ENCODE assay signal across 35 cellular contexts in genomic region chr20:47165376-47165865, GRCh38.
"Had no signal": no experiment of that assay in that cellular context is flagged by ENCODE, and none has a peak within 500 bp of the region (broad histone marks: within the 10 kb centered on the region; RNA-seq: fewer than 3 reads in every experiment).

No MANE protein-coding gene starts in this region.

- H3K4me1 Mint-ChIP-seq: activated B cell treated with CpG ODN at 0.5 μM for 24 hours; activated CD4-positive, alpha-beta T cell treated with anti-CD3 and anti-CD28 coated beads, Interleukin-2, amount 10 ng/mL, durations not matched to agents 24 days and 14 days; activated naive CD8-positive, alpha-beta T cell treated with anti-CD3 and anti-CD28 coated beads for 36 hours; activated T-helper 17 cell treated with anti-CD3 and anti-CD28 coated beads, Interleukin-2, amount 50 U/mL, for 72 hours had no signal

- FAIRE-seq: astrocyte, TTC549 had no signal

- H3K36me3 Mint-ChIP-seq: activated CD4-positive, alpha-beta memory T cell treated with anti-CD3 and anti-CD28 coated beads for 36 hours; activated naive CD4-positive, alpha-beta T cell treated with anti-CD3 and anti-CD28 coated beads, Interleukin-2, amount 50 U/mL, for 72 hours; activated naive CD8-positive, alpha-beta T cell treated with anti-CD3 and anti-CD28 coated beads for 36 hours had no signal

- H3K27ac ChIP-seq: adrenal gland, body of pancreas, brain microvascular endothelial cell, breast epithelium, VCaP had no signal

- H3K27me3 ChIP-seq: body of pancreas, breast epithelium had no signal

- H3K9me3 Mint-ChIP-seq: activated B cell treated with CpG ODN at 0.5 μM for 24 hours; activated CD4-positive, alpha-beta memory T cell treated with anti-CD3 and anti-CD28 coated beads for 36 hours; activated CD4-positive, alpha-beta T cell treated with anti-CD3 and anti-CD28 coated beads, Interleukin-2, amount 10 ng/mL, durations not matched to agents 24 days and 14 days; activated CD8-positive, alpha-beta T cell treated with anti-CD3 and anti-CD28 coated beads for 36 hours; activated naive CD4-positive, alpha-beta T cell treated with anti-CD3 and anti-CD28 coated beads for 36 hours; activated naive CD4-positive, alpha-beta T cell treated with anti-CD3 and anti-CD28 coated beads, Interleukin-2, amount 50 U/mL, for 72 hours; activated T-cell treated with anti-CD3 and anti-CD28 coated beads, Interleukin-2, amount 50 U/mL, for 24 hours; activated T-helper 1 cell treated with anti-CD3 and anti-CD28 coated beads, Interleukin-12 subunit alpha, Interleukin-12 subunit beta, Interleukin-2, Interleukin-4 antibody, amounts not matched to agents 30 ng/mL and 10 ng/mL and 1 ng/mL, durations not matched to agents 14 hours and 24 hours and 36 hours; activated T-helper 17 cell treated with anti-CD3 and anti-CD28 coated beads, Interleukin-2, amount 50 U/mL, for 72 hours; T-helper 1 cell treated with Interleukin-12 subunit alpha and Interleukin-12 subunit beta and Interleukin-4 antibody, amounts not matched to agents 30 μg/mL and 1 μg/mL, for 36 hours; T-helper 2 cell treated with Interferon-gamma antibody and Interleukin-4, amounts not matched to agents 5 μg/mL and 100 μg/mL, for 36 hours had no signal

- H3K4me1 ChIP-seq: adrenal gland, body of pancreas, breast epithelium had no signal

- ATAC-seq: activated CD8-positive, alpha-beta T cell treated with anti-CD3 and anti-CD28 coated beads for 36 hours; activated naive CD4-positive, alpha-beta T cell treated with anti-CD3 and anti-CD28 coated beads, Interleukin-2, amount 50 U/mL, for 72 hours; activated T-helper 17 cell treated with anti-CD3 and anti-CD28 coated beads, Interleukin-2, amount 50 U/mL, for 72 hours; body of pancreas had no signal

- H3K4me3 ChIP-seq: adrenal gland, body of pancreas, breast epithelium had no signal

- H3K36me3 ChIP-seq: adrenal gland, brain microvascular endothelial cell, breast epithelium had no signal

- H3K27ac Mint-ChIP-seq: activated B cell treated with CpG ODN at 0.5 μM for 24 hours; activated CD4-positive, alpha-beta memory T cell treated with anti-CD3 and anti-CD28 coated beads for 36 hours; activated CD4-positive, alpha-beta T cell treated with anti-CD3 and anti-CD28 coated beads, Interleukin-2, amount 10 ng/mL, durations not matched to agents 24 days and 14 days; activated CD8-positive, alpha-beta T cell treated with anti-CD3 and anti-CD28 coated beads for 36 hours; activated naive CD4-positive, alpha-beta T cell treated with anti-CD3 and anti-CD28 coated beads for 36 hours; activated naive CD4-positive, alpha-beta T cell treated with anti-CD3 and anti-CD28 coated beads, Interleukin-2, amount 50 U/mL, for 72 hours; activated naive CD8-positive, alpha-beta T cell treated with anti-CD3 and anti-CD28 coated beads for 36 hours; activated T-cell treated with anti-CD3 and anti-CD28 coated beads, Interleukin-2, amount 50 U/mL, for 24 hours; activated T-helper 1 cell treated with anti-CD3 and anti-CD28 coated beads, Interleukin-12 subunit alpha, Interleukin-12 subunit beta, Interleukin-2, Interleukin-4 antibody, amounts not matched to agents 30 ng/mL and 10 ng/mL and 1 ng/mL, durations not matched to agents 14 hours and 24 hours and 36 hours; activated T-helper 17 cell treated with anti-CD3 and anti-CD28 coated beads, Interleukin-2, amount 50 U/mL, for 72 hours; T-helper 1 cell treated with Interleukin-12 subunit alpha and Interleukin-12 subunit beta and Interleukin-4 antibody, amounts not matched to agents 30 μg/mL and 1 μg/mL, for 36 hours; T-helper 2 cell treated with Interferon-gamma antibody and Interleukin-4, amounts not matched to agents 5 μg/mL and 100 μg/mL, for 36 hours had no signal

- H3K27me3 Mint-ChIP-seq: activated CD4-positive, alpha-beta memory T cell treated with anti-CD3 and anti-CD28 coated beads for 36 hours; activated naive CD8-positive, alpha-beta T cell treated with anti-CD3 and anti-CD28 coated beads for 36 hours had no signal

- H3K4me3 Mint-ChIP-seq: activated B cell treated with CpG ODN at 0.5 μM for 24 hours; activated CD4-positive, alpha-beta memory T cell treated with anti-CD3 and anti-CD28 coated beads for 36 hours; activated CD4-positive, alpha-beta T cell treated with anti-CD3 and anti-CD28 coated beads, Interleukin-2, amount 10 ng/mL, durations not matched to agents 24 days and 14 days; activated CD8-positive, alpha-beta T cell treated with anti-CD3 and anti-CD28 coated beads for 36 hours; activated naive CD4-positive, alpha-beta T cell treated with anti-CD3 and anti-CD28 coated beads for 36 hours; activated naive CD8-positive, alpha-beta T cell treated with anti-CD3 and anti-CD28 coated beads for 36 hours; activated T-cell treated with anti-CD3 and anti-CD28 coated beads, Interleukin-2, amount 50 U/mL, for 24 hours; activated T-helper 1 cell treated with anti-CD3 and anti-CD28 coated beads, Interleukin-12 subunit alpha, Interleukin-12 subunit beta, Interleukin-2, Interleukin-4 antibody, amounts not matched to agents 30 ng/mL and 10 ng/mL and 1 ng/mL, durations not matched to agents 14 hours and 24 hours and 36 hours; activated T-helper 17 cell treated with anti-CD3 and anti-CD28 coated beads, Interleukin-2, amount 50 U/mL, for 72 hours; T-helper 1 cell treated with Interleukin-12 subunit alpha and Interleukin-12 subunit beta and Interleukin-4 antibody, amounts not matched to agents 30 μg/mL and 1 μg/mL, for 36 hours; T-helper 2 cell treated with Interferon-gamma antibody and Interleukin-4, amounts not matched to agents 5 μg/mL and 100 μg/mL, for 36 hours had no signal

- DNase-seq: activated B cell treated with CpG ODN at 0.5 μM for 24 hours; activated CD4-positive, alpha-beta memory T cell treated with anti-CD3 and anti-CD28 coated beads for 36 hours; activated CD4-positive, alpha-beta T cell treated with anti-CD3 and anti-CD28 coated beads for 4 hours; activated CD4-positive, alpha-beta T cell treated with anti-CD3 and anti-CD28 coated beads, Interleukin-2, amount 10 ng/mL, durations not matched to agents 24 days and 14 days; activated CD4-positive, alpha-beta T cell treated with anti-CD3 and anti-CD28 coated beads, Interleukin-2, amount 50 U/mL, for 1 hour; activated CD4-positive, alpha-beta T cell treated with anti-CD3 and anti-CD28 coated beads, Interleukin-2, amount 50 U/mL, for 4 hours; activated CD4-positive, CD25-positive, alpha-beta regulatory T cell treated with anti-CD3 and anti-CD28 coated beads, Interleukin-2, amount 50 U/mL, for 72 hours; activated CD8-positive, alpha-beta memory T cell treated with anti-CD3 and anti-CD28 coated beads, Interleukin-2, amount 50 U/mL, for 4 hours; activated CD8-positive, alpha-beta T cell treated with anti-CD3 and anti-CD28 coated beads for 36 hours; activated effector memory CD4-positive, alpha-beta T cell treated with anti-CD3 and anti-CD28 coated beads, Interleukin-2, amount 50 U/mL, for 16 hours; activated gamma-delta T cell treated with Interleukin-2 at 50 U/mL for 16 hours; activated naive CD4-positive, alpha-beta T cell; activated naive CD4-positive, alpha-beta T cell treated with anti-CD3 and anti-CD28 coated beads for 36 hours; activated naive CD4-positive, alpha-beta T cell treated with anti-CD3 and anti-CD28 coated beads, Interleukin-2, amount 50 U/mL, for 16 hours; activated naive CD8-positive, alpha-beta T cell treated with anti-CD3 and anti-CD28 coated beads for 36 hours; activated T-cell treated with anti-CD3 and anti-CD28 coated beads, Interleukin-2, amount 50 U/mL, for 24 hours; activated T-cell treated with anti-CD3 and anti-CD28 coated beads, Interleukin-2, amount 50 U/mL, for 48 hours; adrenal gland; amniotic stem cell; aorta; body of pancreas; brain microvascular endothelial cell; central memory CD4-positive, alpha-beta T cell; T-helper 1 cell; T-helper 2 cell; T-helper 9 cell had no signal

- H3K9me3 ChIP-seq: adrenal gland, body of pancreas, breast epithelium had no signal
